2 cellular contexts compared by ENCODE assay signal in the genomic region with DNA sequence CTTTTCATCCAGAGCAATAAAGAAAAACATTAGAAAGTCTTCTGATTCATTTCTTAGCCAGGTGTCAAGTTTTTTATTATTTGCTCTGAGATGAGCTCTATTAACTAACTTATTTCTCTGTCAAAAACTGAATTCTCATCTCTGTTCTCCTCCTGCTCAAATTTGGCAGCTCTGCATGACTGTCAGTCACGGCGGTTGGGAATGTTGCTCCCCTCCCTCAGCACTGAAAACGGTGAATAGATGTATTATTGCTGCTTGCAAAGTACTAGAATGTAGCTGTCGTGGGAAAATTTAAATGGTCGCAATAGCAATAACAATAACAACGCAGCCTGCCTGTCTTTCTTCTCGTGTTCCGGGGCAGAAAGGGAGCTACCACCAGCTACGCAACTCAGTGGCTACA.
TF ChIP-seq lines count a peak whose summit lies in the region.

No MANE protein-coding gene starts in this region.

TF ChIP-seq in WTC11, 78 proteins besides CTCF, POLR2A, EP300 and RAD21 (continued from another document):
- no peak for TF ChIP-seq ZNF396 (CRISPR knock-in tag; IDR thresholded peaks at IDR 0.05; ENCODE audit: borderline replicate concordance)

TF ChIP-seq in neural cell, 6 proteins besides CTCF, POLR2A, EP300 and RAD21 (continued from another document):
- TF ChIP-seq SMC3 (conservative IDR thresholded peaks at IDR 0.05; ENCODE audit: poor library complexity) (no peak), TAF1 (IDR thresholded peaks at IDR 0.05; ENCODE audit: low read depth) (no peak)
